Comparison of ENCODE assay signal across 14 cellular contexts in genomic region chr6:45477785-45478184, GRCh38.
DNase-seq lines count a peak whose midpoint lies in the region; FAIRE-seq and TF ChIP-seq lines count a peak whose summit lies in the region.
"Had no signal": no experiment of that assay in that cellular context is flagged by ENCODE, and none has a peak within 500 bp of the region (broad histone marks: within the 10 kb centered on the region; RNA-seq: fewer than 3 reads in every experiment).

No MANE protein-coding gene starts in this region.

- WGBS in mesendoderm (ENCODE audit: extremely low coverage, insufficient coverage, low lambda C conversion rate): no CpG with 5 or more reads among the region's 3 CpGs

- no peak overlapping the region for H2BK5ac ChIP-seq in mesendoderm (ENCODE audit: low read length)

- H3K4me3 Mint-ChIP-seq in nephron progenitor cell: no peak overlapping the region
- H3K4me3 Mint-ChIP-seq: T-helper 1 cell treated with Interleukin-12 subunit alpha and Interleukin-12 subunit beta and Interleukin-4 antibody, amounts not matched to agents 30 μg/mL and 1 μg/mL, for 36 hours had no signal

- dilution Hi-C loops in keratinocyte (cut with MboI; ENCODE audit: extremely low pct_ligation_motif_present, low sequenced_read_pairs): no loop called here

- DNase-seq in stimulated activated CD4-positive, alpha-beta T cell treated with anti-CD3 and anti-CD28 coated beads, Interleukin-4, amount 100 ng/mL, for 24 hours: peak; percentile 17
- DNase-seq in stimulated activated CD4-positive, alpha-beta T cell treated with anti-CD3 and anti-CD28 coated beads, Interleukin-4, amount 100 ng/mL, for 4 hours: no peak
- DNase-seq in amniotic epithelial cell (ENCODE audit: low read depth) (peak; percentile 22), keratinocyte (ENCODE audit: low read depth, low spot score) (no peak), NCI-H1694 treated with DMSO at 0.1 percent for 48 hours (lab: John Stamatoyannopoulos, UW) (no peak), nephron progenitor cell (no peak), epidermal melanocyte (ENCODE audit: insufficient read length, low spot score) (no peak), mesendoderm (no peak)
- DNase-seq: NCI-H187, NCI-H526 had no signal

- H2BK15ac ChIP-seq in mesendoderm (replicated peaks; ENCODE audit: low read depth): no peak overlapping the region

- no peaks in the 10 kb centered on the region for H3K9me1 ChIP-seq in keratinocyte (ENCODE audit: control insufficient read depth, extremely low read depth, insufficient read depth, low read length)

- H3K9ac ChIP-seq in keratinocyte (ENCODE audit: control insufficient read depth, extremely low read depth, insufficient read depth, low read length) (no peak overlapping the region), mesendoderm (ENCODE audit: low read length) (no peak overlapping the region)
- H3K9ac ChIP-seq: BLaER1 had no signal

- no peaks in the 10 kb centered on the region for H3K36me3 Mint-ChIP-seq in nephron progenitor cell (ENCODE audit: low read depth)

- H3K79me2 ChIP-seq in keratinocyte (ENCODE audit: control insufficient read depth, insufficient read depth, low read length) (no peaks in the 10 kb centered on the region), mesendoderm (ENCODE audit: control insufficient read depth, insufficient read depth, low read length) (no peaks in the 10 kb centered on the region)

- no peaks in the 10 kb centered on the region for H3K27me3 ChIP-seq in keratinocyte (ENCODE audit: control insufficient read depth, extremely low read depth, insufficient read depth, low read length)
- no peaks in the 10 kb centered on the region for H3K27me3 ChIP-seq in mesendoderm (ENCODE audit: insufficient read depth, low read length, poor library complexity)
- H3K27me3 ChIP-seq: BLaER1 had no signal

- H3K4me1 ChIP-seq in keratinocyte (ENCODE audit: control insufficient read depth, extremely low read depth, insufficient read depth, low read length) (peaks cover 29% of the 10 kb centered on the region), mesendoderm (ENCODE audit: control insufficient read depth, low read depth, low read length) (no peaks in the 10 kb centered on the region)
- H3K4me1 ChIP-seq: BLaER1 had no signal

- H3K9me3 Mint-ChIP-seq in nephron progenitor cell: no peaks in the 10 kb centered on the region
- H3K9me3 Mint-ChIP-seq: T-helper 1 cell treated with Interleukin-12 subunit alpha and Interleukin-12 subunit beta and Interleukin-4 antibody, amounts not matched to agents 30 μg/mL and 1 μg/mL, for 36 hours had no signal

- no peak overlapping the region for H2AFZ ChIP-seq in keratinocyte (ENCODE audit: control insufficient read depth, low read length)

- H2BK120ac ChIP-seq in mesendoderm (ENCODE audit: low read depth, low read length): no peak overlapping the region

- no peaks in the 10 kb centered on the region for H3K9me3 ChIP-seq in keratinocyte (ENCODE audit: control insufficient read depth, low read depth, low read length)
- H3K9me3 ChIP-seq: BLaER1 had no signal

- H3K18ac ChIP-seq in mesendoderm (ENCODE audit: low read length): no peak overlapping the region

- no peaks in the 10 kb centered on the region for H3K79me1 ChIP-seq in mesendoderm (ENCODE audit: low read length)

- no peak overlapping the region for H3K27ac Mint-ChIP-seq in nephron progenitor cell
- H3K27ac Mint-ChIP-seq: T-helper 1 cell treated with Interleukin-12 subunit alpha and Interleukin-12 subunit beta and Interleukin-4 antibody, amounts not matched to agents 30 μg/mL and 1 μg/mL, for 36 hours had no signal

- TF ChIP-seq CTCF in keratinocyte (optimal IDR thresholded peaks at IDR 0.05 in 1 of 3, IDR thresholded peaks at IDR 0.05 in 1 of 3, conservative IDR thresholded peaks at IDR 0.05 in 1 of 3; ENCODE audit: extremely low read depth in 1 of 3, insufficient read depth in 2 of 3, low read length in 3 of 3): no peak
- TF ChIP-seq CTCF in nephron progenitor cell (IDR thresholded peaks at IDR 0.05): no peak

- H3K4me3 ChIP-seq in keratinocyte (ENCODE audit: control insufficient read depth in 2 of 3, extremely low read depth in 1 of 3, insufficient read depth in 2 of 3, low read depth in 1 of 3, low read length in 3 of 3) (no peak overlapping the region), mesendoderm (ENCODE audit: low read length) (no peak overlapping the region)
- H3K4me3 ChIP-seq: BLaER1, lung, skin epidermis had no signal

- H3K4me1 Mint-ChIP-seq in nephron progenitor cell: peaks cover 31% of the 10 kb centered on the region

- no peaks in the 10 kb centered on the region for H4K20me1 ChIP-seq in keratinocyte (ENCODE audit: control insufficient read depth, extremely low read depth, insufficient read depth, low read length)
- H4K20me1 ChIP-seq: BLaER1 had no signal

- H4K5ac ChIP-seq in mesendoderm (ENCODE audit: low read length): no peak overlapping the region

- no peak for FAIRE-seq in keratinocyte (lab: Jason Lieb, UNC)

- H3K36me3 ChIP-seq in keratinocyte (ENCODE audit: control insufficient read depth in 2 of 2, extremely low read depth in 1 of 2, insufficient read depth in 2 of 2, low read length in 2 of 2): no peaks in the 10 kb centered on the region
- H3K36me3 ChIP-seq in mesendoderm (ENCODE audit: control insufficient read depth, insufficient read depth, low read length): no peaks in the 10 kb centered on the region
- H3K36me3 ChIP-seq: BLaER1 had no signal

- peaks cover 8% of the 10 kb centered on the region for H3K27me3 Mint-ChIP-seq in nephron progenitor cell (ENCODE audit: low read depth, poor library complexity)

- H3K27ac ChIP-seq in keratinocyte (ENCODE audit: control insufficient read depth, insufficient read depth, low read length): no peak overlapping the region
- H3K27ac ChIP-seq in mesendoderm (ENCODE audit: low read depth, low read length): no peak overlapping the region
- H3K27ac ChIP-seq: BLaER1 had no signal

- H4K8ac ChIP-seq in mesendoderm (ENCODE audit: low read depth, low read length): no peak overlapping the region

- no peak overlapping the region for H3K4ac ChIP-seq in mesendoderm (ENCODE audit: low read depth, low read length)

- no peak overlapping the region for H3K23ac ChIP-seq in mesendoderm (ENCODE audit: low read length)

- H3K56ac ChIP-seq in mesendoderm (ENCODE audit: low read length): no peak overlapping the region

- H3K4me2 ChIP-seq in keratinocyte (ENCODE audit: control insufficient read depth, extremely low read depth, insufficient read depth, low read depth, low read length) (peak overlapping the region; percentile 33), mesendoderm (ENCODE audit: low read length) (no peak overlapping the region)
- H3K4me2 ChIP-seq: BLaER1 had no signal

- no peak overlapping the region for H2AK5ac ChIP-seq in mesendoderm (ENCODE audit: low read length)

Comparison
In these comparisons a context has a peak if more than half of its experiments do, and no peak if none do; other contexts are left out.
1. DNase-seq: peak in stimulated activated CD4-positive, alpha-beta T cell treated with anti-CD3 and anti-CD28 coated beads, Interleukin-4, amount 100 ng/mL, for 24 hours (single experiment) and amniotic epithelial cell (single experiment); none in stimulated activated CD4-positive, alpha-beta T cell treated with anti-CD3 and anti-CD28 coated beads, Interleukin-4, amount 100 ng/mL, for 4 hours (0 of 2), keratinocyte (single experiment), NCI-H1694 treated with DMSO at 0.1 percent for 48 hours (single experiment), nephron progenitor cell (single experiment), epidermal melanocyte (single experiment) and mesendoderm (single experiment).